8 cellular contexts compared by ENCODE assay signal in the genomic region with DNA sequence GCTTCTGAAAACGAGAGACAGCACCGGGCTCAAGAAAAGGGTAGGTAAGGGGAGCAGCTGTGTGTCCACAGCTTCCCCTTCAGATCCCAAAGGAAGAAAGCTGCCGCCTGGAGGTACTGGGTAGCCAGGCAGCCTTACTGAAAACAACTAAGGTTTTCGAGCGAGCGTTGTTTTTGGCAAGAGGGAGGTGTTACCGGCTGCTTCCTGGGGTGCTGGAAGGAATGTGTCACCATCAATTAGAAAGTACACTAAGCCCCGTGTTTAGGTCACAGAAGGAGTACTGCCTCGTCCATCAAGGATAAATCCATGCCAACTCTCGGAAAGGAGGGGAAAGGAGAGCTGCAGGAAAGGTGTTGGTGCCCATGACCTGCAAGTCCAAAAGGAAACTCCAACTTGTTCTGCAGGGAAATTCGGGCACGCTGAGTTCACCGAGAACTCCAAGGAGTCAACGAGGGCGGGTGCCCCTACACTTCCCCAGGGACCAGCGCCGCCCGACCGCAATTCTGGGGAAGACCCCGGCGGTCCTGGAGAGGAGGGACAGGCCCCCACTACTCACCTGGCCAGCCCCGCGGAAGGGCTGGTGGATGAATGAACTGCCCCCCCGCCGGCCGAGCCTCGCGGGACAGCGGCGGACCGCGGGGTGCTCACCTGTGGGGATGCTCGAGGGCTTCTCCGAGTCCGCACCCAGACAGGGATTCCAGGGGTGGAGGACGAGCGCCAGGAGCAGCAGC. TPM values are rescaled to one million over a fixed set of nuclear protein-coding genes. Genes with fewer than 3 reads are reported as not detected.
DNase-seq lines count a peak whose midpoint lies in the region; ATAC-seq, FAIRE-seq and TF ChIP-seq lines count a peak whose summit lies in the region.

No MANE protein-coding gene starts in this region.

- H3K27ac ChIP-seq in HUES64 (ENCODE audit: low read depth, low read length): peak overlapping the region; percentile 69; the same call in 1 of the 2 replicates
- H3K27ac ChIP-seq in coronary artery: peak overlapping the region; percentile 96
- peak overlapping the region; percentile 95 to 98 for H3K27ac ChIP-seq in kidney (ENCODE audit: low read depth in 2 of 2, low read length in 2 of 2)
- peak overlapping the region; percentile 96 to 97 for H3K27ac ChIP-seq in small intestine (ENCODE audit: low read depth in 1 of 2, low read length in 1 of 2)

- H3K4me3 ChIP-seq in AG09309 (ENCODE audit: control insufficient read depth, low read depth, low read length): peak overlapping the region; percentile 70
- peak overlapping the region; percentile 80 for H3K4me3 ChIP-seq in HUES64 (ENCODE audit: low read length)
- H3K4me3 ChIP-seq in coronary artery: peak overlapping the region; percentile 85
- peak overlapping the region; percentile 83 to 91 for H3K4me3 ChIP-seq in kidney (ENCODE audit: low read length in 2 of 2)
- peak overlapping the region; percentile 76 to 86 for H3K4me3 ChIP-seq in small intestine (ENCODE audit: low read depth in 1 of 2, low read length in 2 of 2)

- H3K36me3 ChIP-seq in HUES64 (ENCODE audit: insufficient read depth, low read length) (no peaks in the 10 kb centered on the region), kidney (ENCODE audit: control insufficient read depth in 1 of 2, insufficient read depth in 2 of 2, low read length in 2 of 2) (no peaks in the 10 kb centered on the region), small intestine (ENCODE audit: control insufficient read depth in 2 of 2, insufficient read depth in 2 of 2, low read length in 2 of 2) (no peaks in the 10 kb centered on the region)

- peak; percentile 37 for ATAC-seq in GM18907 (IDR thresholded peaks at IDR 0.05; ENCODE audit: unreplicated experiment)

- H3K4me1 ChIP-seq in HUES64 (ENCODE audit: insufficient read depth, low read length) (peaks cover 40% of the 10 kb centered on the region), kidney (ENCODE audit: control insufficient read depth in 1 of 2, insufficient read depth in 1 of 2, low read depth in 1 of 2, low read length in 2 of 2) (peaks cover 8 to 25% of the 10 kb centered on the region in 2 donors), small intestine (ENCODE audit: control insufficient read depth in 2 of 2, insufficient read depth in 1 of 2, low read depth in 1 of 2, low read length in 1 of 2) (peaks cover 0 to 3% of the 10 kb centered on the region in 2 donors)

- intact Hi-C loops in kidney (cut with DNase I): no loop called here

- in situ Hi-C loops in SK-MEL-5 (cut with HindIII; ENCODE audit: low pct_unique_long_range_greater_than_20kb, low sequenced_read_pairs): no loop called here

- TF ChIP-seq CTCF in AG09309 (IDR thresholded peaks at IDR 0.05; ENCODE audit: control insufficient read depth, insufficient read depth, low read depth, low read length, missing control alignments): peak; percentile 67
- peak; percentile 21 for TF ChIP-seq CTCF in coronary artery (IDR thresholded peaks at IDR 0.05)
- TF ChIP-seq CTCF in kidney (IDR thresholded peaks at IDR 0.05; ENCODE audit: borderline replicate concordance, extremely low read depth, insufficient read depth): peak; percentile 54

- H3K27me3 ChIP-seq in HUES64 (ENCODE audit: insufficient read depth, low read length) (peaks cover 15% of the 10 kb centered on the region; the same call in 1 of the 2 replicates), small intestine (ENCODE audit: control insufficient read depth in 2 of 2, insufficient read depth in 2 of 2, low read length in 2 of 2) (no peaks in the 10 kb centered on the region)

- H3K9ac ChIP-seq in HUES64 (ENCODE audit: low read depth, low read length): peak overlapping the region; percentile 76
- peak overlapping the region; percentile 85 to 95 for H3K9ac ChIP-seq in kidney (ENCODE audit: low read length in 2 of 2)

- under 1% methylated on average over 37 of the region's 37 CpGs for WGBS in HUES64
- WGBS in small intestine, 3 donors: 0 to 2% (median 1%) methylated on average over 33 to 37 of the region's 37 CpGs

- H3K9me3 ChIP-seq in HUES64 (ENCODE audit: insufficient read depth, low read depth, low read length) (no peaks in the 10 kb centered on the region), kidney (ENCODE audit: control insufficient read depth in 1 of 2, low read length in 2 of 2) (no peaks in the 10 kb centered on the region), small intestine (ENCODE audit: control insufficient read depth, low read depth) (no peaks in the 10 kb centered on the region)

- DNase-seq in AG09309 (ENCODE audit: low read depth) (peak; percentile 38), SK-MEL-5 (ENCODE audit: low read depth, low spot score) (peak; percentile 79), coronary artery (ENCODE audit: low spot score) (peak; percentile 84), kidney (peak; percentile 87), small intestine (peak; percentile 74)
- no peak for DNase-seq in activated effector memory CD4-positive, alpha-beta T cell treated with anti-CD3 and anti-CD28 coated beads, Interleukin-2, amount 50 U/mL, for 16 hours

- FAIRE-seq in kidney (lab: Jason Lieb, UNC) (no peak), small intestine (lab: Jason Lieb, UNC) (no peak)

RNA-seq across cellular contexts. Expression of a gene that starts 0.6 kb away (rescaled TPM):
- polyA plus RNA-seq in HUES64 (2013, experiment 1 of 2): 15.7 TPM
- 24.5 TPM for polyA plus RNA-seq in HUES64 (2013, experiment 2 of 2)
- 37.7 and 40.2 TPM in 2 replicates for total RNA-seq in SK-MEL-5 (2014; rRNA removed; shearing (Covaris generic))
- polyA plus RNA-seq in SK-MEL-5 (2015; cell fraction: cytosol; rRNA removed): 27.1 and 32.5 TPM in 2 replicates
- 17.1 and 22.6 TPM in 2 replicates for polyA plus RNA-seq in SK-MEL-5 (2015; cell fraction: nucleus; rRNA removed)
- total RNA-seq in kidney: 66.0 TPM
- polyA plus RNA-seq in kidney (ENCODE audit: insufficient read depth, low read depth, low replicate concordance) (21.3 TPM), small intestine (10 to 100 TPM; 17.8 to 23.5 (median 19.5) TPM)
